ENCODE assay signal across 27 cellular contexts in the genomic region with DNA sequence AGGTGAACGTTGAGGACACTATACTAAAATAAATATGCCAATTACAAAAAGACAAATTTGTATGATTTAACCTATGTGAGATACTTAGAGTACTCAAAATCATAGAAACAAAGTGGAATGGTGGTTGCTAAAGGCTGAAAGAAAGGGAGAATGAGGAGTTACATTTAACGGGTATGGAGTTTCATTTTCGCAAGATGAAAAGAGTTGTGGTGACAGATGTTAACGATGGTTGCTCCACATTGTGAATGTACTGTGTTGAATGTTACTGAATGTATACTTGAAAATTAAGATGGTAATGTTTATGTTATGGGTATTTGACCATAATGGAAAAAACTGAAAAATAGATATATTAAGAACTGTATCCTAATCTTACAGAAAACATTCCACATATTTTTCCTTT.
"Had no signal": no experiment of that assay in that cellular context is flagged by ENCODE, and none has a peak within 500 bp of the region (broad histone marks: within the 10 kb centered on the region; RNA-seq: fewer than 3 reads in every experiment).

No MANE protein-coding gene starts in this region.

- H3K27me3 ChIP-seq: brain microvascular endothelial cell, esophagus squamous epithelium, heart right ventricle, hepatocyte had no signal

- DNase-seq: activated CD4-positive, alpha-beta memory T cell treated with anti-CD3 and anti-CD28 coated beads, Interleukin-2, amount 10 ng/mL, durations not matched to agents 7 days and 5 days; activated CD4-positive, alpha-beta T cell treated with anti-CD3 and anti-CD28 coated beads for 1 hour; activated CD4-positive, alpha-beta T cell treated with anti-CD3 and anti-CD28 coated beads for 4 hours; activated CD4-positive, alpha-beta T cell treated with anti-CD3 and anti-CD28 coated beads, Interleukin-2, amount 10 ng/mL, durations not matched to agents 7 days and 5 days; activated CD4-positive, alpha-beta T cell treated with anti-CD3 and anti-CD28 coated beads, Interleukin-2, amount 50 U/mL, for 4 hours; activated CD8-positive, alpha-beta memory T cell treated with anti-CD3 and anti-CD28 coated beads, Interleukin-2, amount 50 U/mL, for 48 hours; activated gamma-delta T cell; activated naive CD4-positive, alpha-beta T cell; activated naive CD4-positive, alpha-beta T cell treated with anti-CD3 and anti-CD28 coated beads, Interleukin-2, amount 50 U/mL, for 16 hours; activated T-cell treated with anti-CD3 and anti-CD28 coated beads for 4 hours; activated T-cell treated with anti-CD3 and anti-CD28 coated beads, Interleukin-2, amount 50 U/mL, for 24 hours; activated T-cell treated with anti-CD3 and anti-CD28 coated beads, Interleukin-2, amount 50 U/mL, for 72 hours; amniotic stem cell; anterior cingulate cortex; brain microvascular endothelial cell; caudate nucleus; cortex of kidney; effector CD8-positive, alpha-beta T cell; esophagus squamous epithelium; foreskin melanocyte; heart right ventricle had no signal

- H3K4me2 ChIP-seq: hepatocyte had no signal

- H3K9me3 ChIP-seq: esophagus squamous epithelium, gastroesophageal sphincter, heart right ventricle had no signal

- H3K27ac Mint-ChIP-seq: activated CD4-positive, alpha-beta memory T cell treated with anti-CD3 and anti-CD28 coated beads, Interleukin-2, amount 10 ng/mL, durations not matched to agents 7 days and 5 days; activated CD4-positive, alpha-beta T cell treated with anti-CD3 and anti-CD28 coated beads, Interleukin-2, amount 10 ng/mL, durations not matched to agents 7 days and 5 days; activated naive CD8-positive, alpha-beta T cell; activated T-cell treated with anti-CD3 and anti-CD28 coated beads, Interleukin-2, amount 50 U/mL, for 24 hours; activated T-cell treated with anti-CD3 and anti-CD28 coated beads, Interleukin-2, amount 50 U/mL, for 72 hours; WTC11 had no signal

- H3K27ac ChIP-seq: brain microvascular endothelial cell, epithelial cell of prostate, esophagus squamous epithelium, gastroesophageal sphincter, heart right ventricle, hepatocyte, VCaP had no signal

- H3K4me3 Mint-ChIP-seq: activated CD4-positive, alpha-beta memory T cell treated with anti-CD3 and anti-CD28 coated beads, Interleukin-2, amount 10 ng/mL, durations not matched to agents 7 days and 5 days; activated CD4-positive, alpha-beta T cell treated with anti-CD3 and anti-CD28 coated beads, Interleukin-2, amount 10 ng/mL, durations not matched to agents 7 days and 5 days; activated naive CD8-positive, alpha-beta T cell; activated T-cell treated with anti-CD3 and anti-CD28 coated beads, Interleukin-2, amount 50 U/mL, for 24 hours; activated T-cell treated with anti-CD3 and anti-CD28 coated beads, Interleukin-2, amount 50 U/mL, for 72 hours; WTC11 had no signal

- H3K36me3 Mint-ChIP-seq: activated naive CD8-positive, alpha-beta T cell; WTC11 had no signal

- H2AFZ ChIP-seq: hepatocyte had no signal

- H3K4me3 ChIP-seq: esophagus squamous epithelium, gastroesophageal sphincter, heart right ventricle, hepatocyte had no signal

- H3K36me3 ChIP-seq: brain microvascular endothelial cell, esophagus squamous epithelium, gastroesophageal sphincter, heart right ventricle had no signal

- H3K9me3 Mint-ChIP-seq: activated CD4-positive, alpha-beta memory T cell treated with anti-CD3 and anti-CD28 coated beads, Interleukin-2, amount 10 ng/mL, durations not matched to agents 7 days and 5 days; activated CD4-positive, alpha-beta T cell treated with anti-CD3 and anti-CD28 coated beads, Interleukin-2, amount 10 ng/mL, durations not matched to agents 7 days and 5 days; activated T-cell treated with anti-CD3 and anti-CD28 coated beads, Interleukin-2, amount 50 U/mL, for 24 hours; activated T-cell treated with anti-CD3 and anti-CD28 coated beads, Interleukin-2, amount 50 U/mL, for 72 hours; WTC11 had no signal

- H3K79me2 ChIP-seq: hepatocyte had no signal

- H3K4me1 Mint-ChIP-seq: activated CD4-positive, alpha-beta memory T cell treated with anti-CD3 and anti-CD28 coated beads, Interleukin-2, amount 10 ng/mL, durations not matched to agents 7 days and 5 days; activated CD4-positive, alpha-beta T cell treated with anti-CD3 and anti-CD28 coated beads, Interleukin-2, amount 10 ng/mL, durations not matched to agents 7 days and 5 days; WTC11 had no signal

- H3K27me3 Mint-ChIP-seq: activated naive CD8-positive, alpha-beta T cell had no signal

- ATAC-seq: activated T-cell treated with anti-CD3 and anti-CD28 coated beads, Interleukin-2, amount 50 U/mL, for 72 hours; gastroesophageal sphincter; heart right ventricle; WTC11 had no signal
